20 cellular contexts compared by ENCODE assay signal in the genomic region with DNA sequence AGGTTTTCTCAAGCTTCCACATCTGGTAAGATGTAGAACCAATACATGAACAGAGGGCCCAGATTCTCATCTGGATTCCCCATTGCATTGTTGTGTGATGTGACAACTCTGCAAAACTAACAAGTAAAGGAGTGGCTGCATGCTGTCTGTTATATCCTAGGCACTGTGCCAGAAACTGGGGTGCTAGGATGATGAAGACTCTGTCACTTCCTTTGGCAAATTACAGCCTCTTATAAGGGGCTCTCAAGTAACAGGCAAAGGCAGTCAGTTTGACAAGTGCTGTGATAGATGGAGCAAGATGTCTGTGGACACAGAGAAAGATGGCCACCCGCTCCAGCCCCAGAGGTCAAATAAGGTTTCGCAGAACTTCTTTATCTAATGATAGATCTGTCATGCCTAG.
DNase-seq lines count a peak whose midpoint lies in the region; ATAC-seq, FAIRE-seq and TF ChIP-seq lines count a peak whose summit lies in the region.
"Had no signal": no experiment of that assay in that cellular context is flagged by ENCODE, and none has a peak within 500 bp of the region (broad histone marks: within the 10 kb centered on the region; RNA-seq: fewer than 3 reads in every experiment).

No MANE protein-coding gene starts in this region.

- no peak overlapping the region for H3K4ac ChIP-seq in trophoblast cell (ENCODE audit: low read depth, low read length)

- H2AFZ ChIP-seq in trophoblast cell (ENCODE audit: insufficient read depth, low read length, poor library complexity): no peak overlapping the region

- no peaks in the 10 kb centered on the region for H3K79me1 ChIP-seq in trophoblast cell (ENCODE audit: low read length)

- no peak overlapping the region for H2BK120ac ChIP-seq in trophoblast cell (ENCODE audit: insufficient read depth, low read length, poor library complexity)

- no CpG with 5 or more reads among the region's 2 CpGs for WGBS in trophoblast cell (ENCODE audit: extremely low coverage, insufficient coverage, insufficient read length)

- H3K4me2 ChIP-seq in trophoblast cell (ENCODE audit: low read length): no peak overlapping the region

- no peak overlapping the region for H3K27ac ChIP-seq in trophoblast cell (ENCODE audit: low read depth, low read length)
- H3K27ac ChIP-seq: ascending aorta, upper lobe of left lung had no signal

- H3K23ac ChIP-seq in trophoblast cell (ENCODE audit: low read length): no peak overlapping the region

- DNase-seq in EL: peak; percentile 32
- peak; percentile 52 for DNase-seq in MG63
- DNase-seq in bronchial epithelial cell (ENCODE audit: low read depth): peak; percentile 74
- DNase-seq in left kidney (ENCODE audit: low read depth, low spot score): peak; percentile 66
- DNase-seq in HPDE6-E6E7 (ENCODE audit: extremely low spot score): no peak
- DNase-seq in trophoblast cell: no peak
- no peak for DNase-seq in hypothalamus (lab: John Stamatoyannopoulos, UW)
- DNase-seq: activated CD4-positive, CD25-positive, alpha-beta regulatory T cell treated with anti-CD3 and anti-CD28 coated beads, Interleukin-2, amount 50 U/mL, for 72 hours; activated CD8-positive, alpha-beta memory T cell treated with anti-CD3 and anti-CD28 coated beads for 24 hours; activated T-cell treated with anti-CD3 and anti-CD28 coated beads, Interleukin-2, amount 50 U/mL, for 48 hours; Calu3; foreskin melanocyte; kidney glomerular epithelial cell; natural killer cell; NCI-H2029 treated with DMSO at 0.1 percent for 48 hours; stimulated activated naive CD8-positive, alpha-beta T cell treated with anti-CD3 and anti-CD28 coated beads, Interleukin-15, amount 100 ng/mL, for 72 hours; upper lobe of left lung had no signal

- H3K79me2 ChIP-seq in trophoblast cell (ENCODE audit: control insufficient read depth, insufficient read depth, low read length, poor library complexity): no peaks in the 10 kb centered on the region

- H4K8ac ChIP-seq in trophoblast cell (ENCODE audit: low read depth, low read length): no peak overlapping the region

- H3K9me3 ChIP-seq in MG63 (no peaks in the 10 kb centered on the region), trophoblast cell (ENCODE audit: insufficient read depth, low read depth, low read length) (no peaks in the 10 kb centered on the region)
- H3K9me3 ChIP-seq: ascending aorta, upper lobe of left lung had no signal

- H3K36me3 ChIP-seq in MG63 (no peaks in the 10 kb centered on the region), bronchial epithelial cell (ENCODE audit: control insufficient read depth, insufficient read depth, low read length) (no peaks in the 10 kb centered on the region), trophoblast cell (ENCODE audit: control insufficient read depth in 1 of 2, insufficient read depth in 2 of 2, low read length in 2 of 2) (no peaks in the 10 kb centered on the region)
- H3K36me3 ChIP-seq: upper lobe of left lung had no signal

- H2BK12ac ChIP-seq in trophoblast cell (ENCODE audit: low read length): no peak overlapping the region

- no peak overlapping the region for H3K4me3 ChIP-seq in MG63
- H3K4me3 ChIP-seq in bronchial epithelial cell (ENCODE audit: low read depth, low read length): no peak overlapping the region
- no peak overlapping the region for H3K4me3 ChIP-seq in trophoblast cell (ENCODE audit: low read depth, low read length)
- H3K4me3 ChIP-seq: ascending aorta, upper lobe of left lung had no signal

- H4K91ac ChIP-seq in trophoblast cell (ENCODE audit: low read depth, low read length): no peak overlapping the region

- no peak overlapping the region for H2AK5ac ChIP-seq in trophoblast cell (ENCODE audit: low read length)

- no peak overlapping the region for H3K18ac ChIP-seq in trophoblast cell (ENCODE audit: low read length)

- no peak overlapping the region for H3K9ac ChIP-seq in trophoblast cell (ENCODE audit: low read length)

- H4K12ac ChIP-seq in trophoblast cell (ENCODE audit: low read depth, low read length): no peak overlapping the region

- H3K27me3 ChIP-seq in MG63 (no peaks in the 10 kb centered on the region), bronchial epithelial cell (ENCODE audit: control insufficient read depth, insufficient read depth, low read length) (no peaks in the 10 kb centered on the region), trophoblast cell (ENCODE audit: insufficient read depth, low read length) (no peaks in the 10 kb centered on the region)
- H3K27me3 ChIP-seq: ascending aorta, upper lobe of left lung had no signal

- TF ChIP-seq CTCF in bronchial epithelial cell (IDR thresholded peaks at IDR 0.05; ENCODE audit: insufficient read depth, low read length, severe bottlenecking): no peak

- no peak for ATAC-seq in GM21619 (IDR thresholded peaks at IDR 0.05; ENCODE audit: unreplicated experiment)
- ATAC-seq: natural killer cell; stimulated activated naive CD8-positive, alpha-beta T cell treated with anti-CD3 and anti-CD28 coated beads, Interleukin-15, amount 100 ng/mL, for 72 hours had no signal

- H3K14ac ChIP-seq in trophoblast cell (ENCODE audit: low read length): no peak overlapping the region

- FAIRE-seq in bronchial epithelial cell (lab: Jason Lieb, UNC): peak; percentile 52
- FAIRE-seq: colon had no signal

- H2BK5ac ChIP-seq in trophoblast cell (ENCODE audit: low read depth, low read length, poor library complexity): no peak overlapping the region

- H3K4me1 ChIP-seq in trophoblast cell (ENCODE audit: control insufficient read depth in 1 of 2, insufficient read depth in 2 of 2, low read length in 2 of 2): peaks cover 0 to 4% of the 10 kb centered on the region in 2 experiments
- H3K4me1 ChIP-seq: ascending aorta, upper lobe of left lung had no signal

Comparison
In these comparisons a context has a peak if more than half of its experiments do, and no peak if none do; other contexts are left out.
1. DNase-seq: peak in EL (single experiment), MG63 (single experiment), bronchial epithelial cell (single experiment) and left kidney (single experiment); none in HPDE6-E6E7 (single experiment), trophoblast cell (0 of 2) and hypothalamus (0 of 51).